ENCODE assay signal across 30 cellular contexts in the genomic region with DNA sequence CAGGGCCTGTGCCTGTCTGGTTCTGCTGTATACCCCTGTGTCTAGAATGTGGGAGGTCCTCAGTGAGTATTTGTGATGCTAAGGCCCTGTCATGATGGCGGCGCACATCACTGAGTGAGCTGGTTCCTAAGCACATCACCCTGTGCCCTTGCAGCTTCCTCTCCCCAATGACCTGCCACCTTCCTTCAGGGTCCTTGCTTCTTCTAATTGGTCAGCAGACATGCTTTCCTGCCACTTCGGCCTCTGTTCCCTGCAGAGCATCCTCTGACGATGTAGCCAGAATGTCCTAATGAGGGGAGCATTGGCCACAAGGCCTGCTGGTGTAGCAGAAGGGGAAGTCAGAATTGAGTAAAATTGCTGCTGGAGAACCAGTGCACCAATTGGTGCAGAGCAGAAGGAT. TPM values are rescaled to one million over a fixed set of nuclear protein-coding genes. Genes with fewer than 3 reads are reported as not detected.
DNase-seq lines count a peak whose midpoint lies in the region; ATAC-seq and TF ChIP-seq lines count a peak whose summit lies in the region.
"Had no signal": no experiment of that assay in that cellular context is flagged by ENCODE, and none has a peak within 500 bp of the region (broad histone marks: within the 10 kb centered on the region; RNA-seq: fewer than 3 reads in every experiment).

No MANE protein-coding gene starts in this region.

- H3K79me2 ChIP-seq in OCI-LY3 (ENCODE audit: low read length) = no peaks in the 10 kb centered on the region

- POLR2A ChIA-PET in naive thymus-derived CD8-positive, alpha-beta T cell (lab: Charles Lee) = no interaction called here

- no peak overlapping the region for H3K4me3 Mint-ChIP-seq in dendritic cell treated with granulocyte-macrophage colony-stimulating factor and Interleukin-4, amounts not matched to agents 40 ng/mL and 50 ng/mL, for 4 days
- no peak overlapping the region for H3K4me3 Mint-ChIP-seq in effector memory CD8-positive, alpha-beta T cell
- H3K4me3 Mint-ChIP-seq in naive thymus-derived CD8-positive, alpha-beta T cell = no peak overlapping the region
- H3K4me3 Mint-ChIP-seq: activated CD4-positive, alpha-beta T cell treated with anti-CD3 and anti-CD28 coated beads, Interleukin-2, amount 10 ng/mL, durations not matched to agents 7 days and 5 days; activated T-helper 1 cell treated with anti-CD3 and anti-CD28 coated beads, Interleukin-12 subunit alpha, Interleukin-12 subunit beta, Interleukin-2, Interleukin-4 antibody, amounts not matched to agents 30 ng/mL and 10 ng/mL and 1 ng/mL, durations not matched to agents 14 hours and 24 hours and 36 hours; naive thymus-derived CD4-positive, alpha-beta T cell; stimulated activated effector memory CD8-positive, alpha-beta T cell treated with anti-CD3 and anti-CD28 coated beads, Interleukin-12 subunit alpha, Interleukin-12 subunit beta, amount 100 ng/mL, for 72 hours had no signal

- peaks cover 25% of the 10 kb centered on the region for H3K4me1 Mint-ChIP-seq in dendritic cell treated with granulocyte-macrophage colony-stimulating factor and Interleukin-4, amounts not matched to agents 40 ng/mL and 50 ng/mL, for 4 days (ENCODE audit: low read depth)
- H3K4me1 Mint-ChIP-seq in effector memory CD8-positive, alpha-beta T cell (ENCODE audit: low read depth in 2 of 2) = no peaks in the 10 kb centered on the region
- peaks cover 0 to 10% (median 2%) of the 10 kb centered on the region in 4 donors for H3K4me1 Mint-ChIP-seq in naive thymus-derived CD8-positive, alpha-beta T cell

- H3K4me1 ChIP-seq in BLaER1 (peaks cover 22% of the 10 kb centered on the region), OCI-LY3 (ENCODE audit: low read length) (peaks cover 24% of the 10 kb centered on the region)

- H3K9me3 ChIP-seq in BLaER1 = no peaks in the 10 kb centered on the region
- H3K9me3 ChIP-seq in OCI-LY3 (ENCODE audit: insufficient read depth, low read length) = no peaks in the 10 kb centered on the region
- H3K9me3 ChIP-seq: heart right ventricle had no signal

- H3K36me3 ChIP-seq in BLaER1 (no peaks in the 10 kb centered on the region), OCI-LY3 (replicated peaks; ENCODE audit: low read depth, low read length) (no peaks in the 10 kb centered on the region)
- H3K36me3 ChIP-seq: heart right ventricle had no signal

- intact Hi-C loops in dendritic cell treated with granulocyte-macrophage colony-stimulating factor and Interleukin-4, amounts not matched to agents 40 ng/mL and 50 ng/mL, for 4 days (cut with micrococcal nuclease) = no loop called here

- H3K9me3 Mint-ChIP-seq in dendritic cell treated with granulocyte-macrophage colony-stimulating factor and Interleukin-4, amounts not matched to agents 40 ng/mL and 50 ng/mL, for 4 days = no peaks in the 10 kb centered on the region
- no peaks in the 10 kb centered on the region for H3K9me3 Mint-ChIP-seq in effector memory CD8-positive, alpha-beta T cell
- no peaks in the 10 kb centered on the region for H3K9me3 Mint-ChIP-seq in naive thymus-derived CD8-positive, alpha-beta T cell
- H3K9me3 Mint-ChIP-seq: activated B cell treated with CpG ODN at 0.5 μM for 24 hours; activated CD4-positive, alpha-beta T cell treated with anti-CD3 and anti-CD28 coated beads, Interleukin-2, amount 10 ng/mL, durations not matched to agents 7 days and 5 days; activated T-helper 1 cell treated with anti-CD3 and anti-CD28 coated beads, Interleukin-12 subunit alpha, Interleukin-12 subunit beta, Interleukin-2, Interleukin-4 antibody, amounts not matched to agents 30 ng/mL and 10 ng/mL and 1 ng/mL, durations not matched to agents 14 hours and 24 hours and 36 hours; HFFc6; naive thymus-derived CD4-positive, alpha-beta T cell; stimulated activated effector memory CD8-positive, alpha-beta T cell treated with anti-CD3 and anti-CD28 coated beads, Interleukin-12 subunit alpha, Interleukin-12 subunit beta, amount 100 ng/mL, for 72 hours had no signal

- H3K27ac ChIP-seq in BLaER1 (no peak overlapping the region), OCI-LY3 (ENCODE audit: low read length) (no peak overlapping the region)
- H3K27ac ChIP-seq: RWPE1 had no signal

- ATAC-seq in effector memory CD8-positive, alpha-beta T cell (replicated peaks) = no peak
- ATAC-seq in GM18520 (IDR thresholded peaks at IDR 0.05; ENCODE audit: unreplicated experiment) (no peak), GM21529 (IDR thresholded peaks at IDR 0.05; ENCODE audit: unreplicated experiment) (no peak)
- ATAC-seq in naive thymus-derived CD8-positive, alpha-beta T cell = no peak
- ATAC-seq: K562; naive thymus-derived CD4-positive, alpha-beta T cell had no signal

- H3K4me3 ChIP-seq in BLaER1 (no peak overlapping the region), OCI-LY3 (ENCODE audit: low read length) (peak overlapping the region; percentile 67)
- H3K4me3 ChIP-seq: K562 had no signal

- H3K4me2 ChIP-seq in BLaER1 (peak overlapping the region; percentile 76), OCI-LY3 (ENCODE audit: low read length) (peak overlapping the region; percentile 94)

- peak; percentile 14 for DNase-seq in stimulated activated CD8-positive, alpha-beta memory T cell treated with anti-CD3 and anti-CD28 coated beads, Interleukin-4, amount 100 ng/mL, for 48 hours
- DNase-seq in effector memory CD8-positive, alpha-beta T cell = no peak
- DNase-seq in naive thymus-derived CD8-positive, alpha-beta T cell = no peak
- DNase-seq: activated B cell treated with CpG ODN at 0.5 μM for 24 hours; activated CD4-positive, alpha-beta T cell treated with anti-CD3 and anti-CD28 coated beads, Interleukin-2, amount 10 ng/mL, durations not matched to agents 7 days and 5 days; activated naive CD4-positive, alpha-beta T cell treated with Interleukin-2 at 50 U/mL for 16 hours; AML-193; central memory CD4-positive, alpha-beta T cell; heart right ventricle; HFFc6; midbrain; naive thymus-derived CD4-positive, alpha-beta T cell; NCI-H1105; NCI-H187 treated with DMSO at 0.1 percent for 48 hours; NCI-H2171; NCI-H82; occipital lobe; OCI-M1; stimulated activated CD4-positive, alpha-beta T cell treated with anti-CD3 and anti-CD28 coated beads, Interleukin-4, amount 100 ng/mL, for 4 hours; T1000 had no signal

- H3K36me3 Mint-ChIP-seq in dendritic cell treated with granulocyte-macrophage colony-stimulating factor and Interleukin-4, amounts not matched to agents 40 ng/mL and 50 ng/mL, for 4 days (ENCODE audit: low read depth) = no peaks in the 10 kb centered on the region
- H3K36me3 Mint-ChIP-seq in effector memory CD8-positive, alpha-beta T cell (ENCODE audit: insufficient read depth) = no peaks in the 10 kb centered on the region
- H3K36me3 Mint-ChIP-seq in naive thymus-derived CD8-positive, alpha-beta T cell = no peaks in the 10 kb centered on the region
- H3K36me3 Mint-ChIP-seq: naive thymus-derived CD4-positive, alpha-beta T cell; stimulated activated effector memory CD8-positive, alpha-beta T cell treated with anti-CD3 and anti-CD28 coated beads, Interleukin-12 subunit alpha, Interleukin-12 subunit beta, amount 100 ng/mL, for 72 hours had no signal

- no peak overlapping the region for H2AFZ ChIP-seq in OCI-LY3 (ENCODE audit: low read depth, low read length)

- peak overlapping the region; percentile 79 for H3K27ac Mint-ChIP-seq in dendritic cell treated with granulocyte-macrophage colony-stimulating factor and Interleukin-4, amounts not matched to agents 40 ng/mL and 50 ng/mL, for 4 days
- no peak overlapping the region for H3K27ac Mint-ChIP-seq in effector memory CD8-positive, alpha-beta T cell
- no peak overlapping the region for H3K27ac Mint-ChIP-seq in naive thymus-derived CD8-positive, alpha-beta T cell
- H3K27ac Mint-ChIP-seq: activated CD4-positive, alpha-beta T cell treated with anti-CD3 and anti-CD28 coated beads, Interleukin-2, amount 10 ng/mL, durations not matched to agents 7 days and 5 days; activated T-helper 1 cell treated with anti-CD3 and anti-CD28 coated beads, Interleukin-12 subunit alpha, Interleukin-12 subunit beta, Interleukin-2, Interleukin-4 antibody, amounts not matched to agents 30 ng/mL and 10 ng/mL and 1 ng/mL, durations not matched to agents 14 hours and 24 hours and 36 hours; HFFc6; naive thymus-derived CD4-positive, alpha-beta T cell; stimulated activated effector memory CD8-positive, alpha-beta T cell treated with anti-CD3 and anti-CD28 coated beads, Interleukin-12 subunit alpha, Interleukin-12 subunit beta, amount 100 ng/mL, for 72 hours had no signal

- peaks cover 28% of the 10 kb centered on the region for H3K27me3 Mint-ChIP-seq in dendritic cell treated with granulocyte-macrophage colony-stimulating factor and Interleukin-4, amounts not matched to agents 40 ng/mL and 50 ng/mL, for 4 days
- no peaks in the 10 kb centered on the region for H3K27me3 Mint-ChIP-seq in effector memory CD8-positive, alpha-beta T cell
- peaks cover 0 to 3% (median 0%) of the 10 kb centered on the region in 5 donors for H3K27me3 Mint-ChIP-seq in naive thymus-derived CD8-positive, alpha-beta T cell
- H3K27me3 Mint-ChIP-seq: activated B cell treated with CpG ODN at 0.5 μM for 24 hours had no signal

- no peak for TF ChIP-seq CTCF in OCI-LY3 (IDR thresholded peaks at IDR 0.05; ENCODE audit: low read depth, low read length)

- H3K9ac ChIP-seq in BLaER1 = no peak overlapping the region
- H3K9ac ChIP-seq in OCI-LY3 (ENCODE audit: low read length) = no peak overlapping the region

- H3K27me3 ChIP-seq in BLaER1 (no peaks in the 10 kb centered on the region), OCI-LY3 (ENCODE audit: low read depth, low read length) (peaks cover 24% of the 10 kb centered on the region)
- H3K27me3 ChIP-seq: dorsolateral prefrontal cortex, heart right ventricle had no signal

- H4K20me1 ChIP-seq in BLaER1 = no peaks in the 10 kb centered on the region
- H4K20me1 ChIP-seq in OCI-LY3 (ENCODE audit: insufficient read depth, low read length) = no peaks in the 10 kb centered on the region

RNA-seq across cellular contexts. Expression of a gene that starts 31.0 kb away (rescaled TPM):
- not detected for total RNA-seq in naive thymus-derived CD8-positive, alpha-beta T cell
- polyA plus RNA-seq in naive thymus-derived CD8-positive, alpha-beta T cell = not detected
- total RNA-seq: activated B cell treated with CpG ODN at 0.5 μM for 24 hours; activated CD4-positive, alpha-beta T cell treated with anti-CD3 and anti-CD28 coated beads, Interleukin-2, amount 10 ng/mL, durations not matched to agents 7 days and 5 days; activated T-helper 1 cell treated with anti-CD3 and anti-CD28 coated beads, Interleukin-12 subunit alpha, Interleukin-12 subunit beta, Interleukin-2, Interleukin-4 antibody, amounts not matched to agents 30 ng/mL and 10 ng/mL and 1 ng/mL, durations not matched to agents 14 hours and 24 hours and 36 hours; K562; naive thymus-derived CD4-positive, alpha-beta T cell had no signal
- polyA plus RNA-seq: K562; naive thymus-derived CD4-positive, alpha-beta T cell had no signal
